In genomic region chr7:6827180-6827579, GRCh38 we compare ENCODE assay signal across 8 cellular contexts. TPM values are rescaled to one million over a fixed set of nuclear protein-coding genes. Genes with fewer than 3 reads are reported as not detected.
DNase-seq lines count a peak whose midpoint lies in the region; ATAC-seq and TF ChIP-seq lines count a peak whose summit lies in the region.
"Not testable (repeated sequence)": the region's sequence is repeated elsewhere in the genome, so short reads cannot be mapped to it uniquely, and the experiment has no call there.

No MANE protein-coding gene starts in this region.

- BruUV-seq in Caco-2 (replicated peaks; lab: Mats Ljungman, UMichigan), result not testable (repeated sequence)

- ATAC-seq in activated B cell treated with CpG ODN at 0.5 μM for 24 hours (ENCODE audit: low read depth); naive thymus-derived CD4-positive, alpha-beta T cell; stimulated activated naive B cell treated with anti-CD40 and anti-IgM and Interleukin-4, amounts not matched to agents 10 μg/mL and 1 μg/mL and 100 μg/mL, for 72 hours (replicated peaks): not testable (repeated sequence)

- H3K27me3 ChIP-seq in Caco-2 (replicated peaks; ENCODE audit: control insufficient read depth, insufficient read depth, low read length); naive thymus-derived CD4-positive, alpha-beta T cell (ENCODE audit: control insufficient read depth in 2 of 2, insufficient read depth in 2 of 2, low read length in 2 of 2): not testable (repeated sequence)

- H3K4me3 Mint-ChIP-seq in Caco-2 (ENCODE audit: unreplicated experiment) (peak overlapping the region; percentile 45), activated B cell treated with CpG ODN at 0.5 μM for 24 hours (peak overlapping the region; percentile 44)
- H3K4me3 Mint-ChIP-seq in activated naive CD4-positive, alpha-beta T cell treated with anti-CD3 and anti-CD28 coated beads, Interleukin-2, amount 50 U/mL, for 24 hours, result peak overlapping the region; percentile 64
- H3K4me3 Mint-ChIP-seq in naive thymus-derived CD4-positive, alpha-beta T cell, result peak overlapping the region; percentile 23 to 76 (median 59)
- H3K4me3 Mint-ChIP-seq in stimulated activated naive B cell treated with anti-CD40 and anti-IgM and Interleukin-4, amounts not matched to agents 10 μg/mL and 1 μg/mL and 100 μg/mL, for 72 hours, result peak overlapping the region; percentile 19 to 44

- H3K27ac Mint-ChIP-seq in Caco-2 (ENCODE audit: unreplicated experiment); activated B cell treated with CpG ODN at 0.5 μM for 24 hours; activated naive CD4-positive, alpha-beta T cell treated with anti-CD3 and anti-CD28 coated beads, Interleukin-2, amount 50 U/mL, for 24 hours; stimulated activated naive B cell treated with anti-CD40 and anti-IgM and Interleukin-4, amounts not matched to agents 10 μg/mL and 1 μg/mL and 100 μg/mL, for 72 hours: not testable (repeated sequence)
- peak overlapping the region in 5 of 9 donors; percentile 13 to 84 (median 76) for H3K27ac Mint-ChIP-seq in naive thymus-derived CD4-positive, alpha-beta T cell

- POLR2A ChIA-PET in Caco-2 (lab: Charles Lee), result interaction anchor here (0.6 kb wide), 1 partner anchor 451 kb away, joined by 5 read pairs; no protein-coding TSS in a partner anchor
- POLR2A ChIA-PET in activated B cell treated with CpG ODN at 0.5 μM for 24 hours (lab: Charles Lee); naive thymus-derived CD4-positive, alpha-beta T cell (lab: Charles Lee): not testable (repeated sequence)

- intact Hi-C loops in Caco-2 (cut with micrococcal nuclease; ENCODE audit: unreplicated experiment); activated B cell treated with CpG ODN at 0.5 μM for 24 hours (cut with micrococcal nuclease); naive thymus-derived CD4-positive, alpha-beta T cell (cut with micrococcal nuclease): not testable (repeated sequence)

- peak overlapping the region; percentile 16; the same call in 1 of the 2 replicates for H3K4me3 ChIP-seq in Caco-2 (ENCODE audit: low read depth, low read length)
- H3K4me3 ChIP-seq in naive thymus-derived CD4-positive, alpha-beta T cell (ENCODE audit: low read length), result not testable (repeated sequence)

- CTCF ChIA-PET in Caco-2 (lab: Charles Lee); activated B cell treated with CpG ODN at 0.5 μM for 24 hours (lab: Charles Lee); naive thymus-derived CD4-positive, alpha-beta T cell (lab: Charles Lee): not testable (repeated sequence)

- not testable (repeated sequence) for H3K4me1 Mint-ChIP-seq in Caco-2 (ENCODE audit: low read depth, unreplicated experiment); activated B cell treated with CpG ODN at 0.5 μM for 24 hours; activated naive CD4-positive, alpha-beta T cell treated with anti-CD3 and anti-CD28 coated beads, Interleukin-2, amount 50 U/mL, for 24 hours; stimulated activated naive B cell treated with anti-CD40 and anti-IgM and Interleukin-4, amounts not matched to agents 10 μg/mL and 1 μg/mL and 100 μg/mL, for 72 hours
- H3K4me1 Mint-ChIP-seq in naive thymus-derived CD4-positive, alpha-beta T cell, result peaks cover 0 to 18% (median 12%) of the 10 kb centered on the region in 7 donors

- H3K36me3 Mint-ChIP-seq in Caco-2 (ENCODE audit: insufficient read depth, unreplicated experiment); activated B cell treated with CpG ODN at 0.5 μM for 24 hours (ENCODE audit: low read depth); activated naive CD4-positive, alpha-beta T cell treated with anti-CD3 and anti-CD28 coated beads, Interleukin-2, amount 50 U/mL, for 24 hours; naive thymus-derived CD4-positive, alpha-beta T cell; stimulated activated naive B cell treated with anti-CD40 and anti-IgM and Interleukin-4, amounts not matched to agents 10 μg/mL and 1 μg/mL and 100 μg/mL, for 72 hours: not testable (repeated sequence)

- not testable (repeated sequence) for H3K27ac ChIP-seq in naive thymus-derived CD4-positive, alpha-beta T cell (ENCODE audit: low read depth, low read length)

- not testable (repeated sequence) for H3K27me3 Mint-ChIP-seq in Caco-2 (ENCODE audit: insufficient read depth, unreplicated experiment); activated B cell treated with CpG ODN at 0.5 μM for 24 hours; activated naive CD4-positive, alpha-beta T cell treated with anti-CD3 and anti-CD28 coated beads, Interleukin-2, amount 50 U/mL, for 24 hours
- peaks cover 0 to 17% (median 0%) of the 10 kb centered on the region in 5 donors for H3K27me3 Mint-ChIP-seq in naive thymus-derived CD4-positive, alpha-beta T cell
- H3K27me3 Mint-ChIP-seq in stimulated activated naive B cell treated with anti-CD40 and anti-IgM and Interleukin-4, amounts not matched to agents 10 μg/mL and 1 μg/mL and 100 μg/mL, for 72 hours, result peaks cover 8 to 18% of the 10 kb centered on the region in 2 donors

- H3K9me3 ChIP-seq in Caco-2; naive thymus-derived CD4-positive, alpha-beta T cell (ENCODE audit: control insufficient read depth in 2 of 3, low read length in 3 of 3): not testable (repeated sequence)

- TF ChIP-seq CTCF in Caco-2 (IDR thresholded peaks at IDR 0.05; ENCODE audit: insufficient read depth in 1 of 2, low read depth in 1 of 2, low read length in 1 of 2, severe bottlenecking in 1 of 2, unreplicated experiment in 1 of 2); activated B cell treated with CpG ODN at 0.5 μM for 24 hours (IDR thresholded peaks at IDR 0.05): not testable (repeated sequence)

- H3K9me3 Mint-ChIP-seq in Caco-2 (ENCODE audit: unreplicated experiment); activated B cell treated with CpG ODN at 0.5 μM for 24 hours; activated naive CD4-positive, alpha-beta T cell treated with anti-CD3 and anti-CD28 coated beads, Interleukin-2, amount 50 U/mL, for 24 hours; naive thymus-derived CD4-positive, alpha-beta T cell; stimulated activated naive B cell treated with anti-CD40 and anti-IgM and Interleukin-4, amounts not matched to agents 10 μg/mL and 1 μg/mL and 100 μg/mL, for 72 hours: not testable (repeated sequence)

- DNase-seq in Caco-2 (peak; percentile 54 to 63), NAMALWA (ENCODE audit: low spot score) (peak; percentile 84), NCI-H2227 (lab: John Stamatoyannopoulos, UW; ENCODE audit: unreplicated experiment) (peak; percentile 71), globus pallidus (ENCODE audit: low spot score) (peak; percentile 37)
- DNase-seq in activated B cell treated with CpG ODN at 0.5 μM for 24 hours; naive thymus-derived CD4-positive, alpha-beta T cell; stimulated activated naive B cell treated with anti-CD40 and anti-IgM and Interleukin-4, amounts not matched to agents 10 μg/mL and 1 μg/mL and 100 μg/mL, for 72 hours: not testable (repeated sequence)

- not testable (repeated sequence) for H3K36me3 ChIP-seq in Caco-2 (ENCODE audit: control insufficient read depth, insufficient read depth, low read length); naive thymus-derived CD4-positive, alpha-beta T cell (ENCODE audit: control insufficient read depth in 2 of 3, insufficient read depth in 3 of 3, low read length in 3 of 3)

- not testable (repeated sequence) for H3K4me1 ChIP-seq in Caco-2; naive thymus-derived CD4-positive, alpha-beta T cell (ENCODE audit: control insufficient read depth in 2 of 2, insufficient read depth in 2 of 2, low read length in 2 of 2)

RNA-seq across cellular contexts. Expression of gene CCZ1B, which starts 1.1 kb away (rescaled TPM):
- 49.8 and 60.1 TPM in 2 replicates for total RNA-seq in Caco-2 (2022)
- 75.2 and 84.2 TPM in 2 replicates for total RNA-seq in activated B cell treated with CpG ODN at 0.5 μM for 24 hours
- 100 to 1,000 TPM in 1 of 5 experiments, 10 to 100 TPM in 4; 73.5 to 104 (median 84.9) TPM for total RNA-seq in naive thymus-derived CD4-positive, alpha-beta T cell
- 10 to 100 TPM; 20.5 to 22.2 TPM for polyA plus RNA-seq in naive thymus-derived CD4-positive, alpha-beta T cell
